Comparison of ENCODE assay signal across 9 cellular contexts in the genomic region with DNA sequence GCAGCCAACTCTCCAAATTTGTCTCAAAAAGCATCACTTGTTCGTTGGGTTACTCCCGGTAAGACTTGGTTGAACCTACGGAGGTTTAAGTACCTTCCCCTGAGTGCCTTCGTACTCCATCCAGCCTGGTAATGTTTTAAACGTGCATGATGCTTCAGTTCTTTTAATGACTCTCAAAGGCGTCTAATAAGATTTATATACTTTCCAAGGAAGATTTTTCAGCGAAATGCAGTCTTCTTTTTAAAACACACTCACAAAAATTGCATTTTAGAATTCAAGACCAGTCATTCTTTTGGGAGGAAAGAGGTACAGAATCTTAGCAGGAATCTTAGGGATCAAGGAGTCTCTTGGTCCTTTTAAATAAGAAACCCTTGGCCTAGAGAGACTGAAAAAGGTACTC. TPM values are rescaled to one million over a fixed set of nuclear protein-coding genes. Genes with fewer than 3 reads are reported as not detected.
DNase-seq lines count a peak whose midpoint lies in the region; ATAC-seq lines count a peak whose summit lies in the region.
"Had no signal": no experiment of that assay in that cellular context is flagged by ENCODE, and none has a peak within 500 bp of the region (broad histone marks: within the 10 kb centered on the region; RNA-seq: fewer than 3 reads in every experiment).

No MANE protein-coding gene starts in this region.

- POLR2A ChIA-PET in activated CD4-positive, alpha-beta T cell treated with anti-CD3 and anti-CD28 coated beads, Interleukin-2, amount 10 ng/mL, durations not matched to agents 7 days and 5 days (lab: Charles Lee), result no interaction called here

- H3K27ac Mint-ChIP-seq in activated CD4-positive, alpha-beta T cell treated with anti-CD3 and anti-CD28 coated beads, Interleukin-2, amount 10 ng/mL, durations not matched to agents 7 days and 5 days, result no peak overlapping the region
- no peak overlapping the region for H3K27ac Mint-ChIP-seq in activated T-helper 17 cell treated with anti-CD3 and anti-CD28 coated beads, Interleukin-2, amount 50 U/mL, for 72 hours

- H3K9ac ChIP-seq in subcutaneous abdominal adipose tissue (ENCODE audit: low read length in 5 of 5), result no peak overlapping the region

- H3K9me3 ChIP-seq in subcutaneous abdominal adipose tissue (ENCODE audit: control insufficient read depth in 5 of 5, low read length in 5 of 5), result no peaks in the 10 kb centered on the region

- peaks cover 0 to 23% (median 18%) of the 10 kb centered on the region in 5 donors for H3K4me1 ChIP-seq in subcutaneous abdominal adipose tissue (ENCODE audit: control insufficient read depth in 5 of 5, insufficient read depth in 5 of 5, low read length in 5 of 5)

- peaks cover 45% of the 10 kb centered on the region for H3K27me3 Mint-ChIP-seq in activated CD4-positive, alpha-beta T cell treated with anti-CD3 and anti-CD28 coated beads, Interleukin-2, amount 10 ng/mL, durations not matched to agents 7 days and 5 days
- H3K27me3 Mint-ChIP-seq in activated T-helper 17 cell treated with anti-CD3 and anti-CD28 coated beads, Interleukin-2, amount 50 U/mL, for 72 hours, result peaks cover 7% of the 10 kb centered on the region

- peak overlapping the region; percentile 66 for H3K4me3 Mint-ChIP-seq in activated CD4-positive, alpha-beta T cell treated with anti-CD3 and anti-CD28 coated beads, Interleukin-2, amount 10 ng/mL, durations not matched to agents 7 days and 5 days
- H3K4me3 Mint-ChIP-seq in activated T-helper 17 cell treated with anti-CD3 and anti-CD28 coated beads, Interleukin-2, amount 50 U/mL, for 72 hours, result peak overlapping the region; percentile 88

- no peak overlapping the region for H3K27ac ChIP-seq in subcutaneous abdominal adipose tissue (ENCODE audit: low read depth, low read length)

- no peak for DNase-seq in activated CD4-positive, alpha-beta T cell treated with anti-CD3 and anti-CD28 coated beads, Interleukin-2, amount 10 ng/mL, durations not matched to agents 7 days and 5 days
- no peak for DNase-seq in activated CD4-positive, alpha-beta T cell treated with anti-CD3 and anti-CD28 coated beads for 48 hours
- DNase-seq in iPS-NIHi11 (ENCODE audit: low spot score), result peak; percentile 10
- DNase-seq: MV-4-11 had no signal

- H3K9me3 Mint-ChIP-seq in activated CD4-positive, alpha-beta T cell treated with anti-CD3 and anti-CD28 coated beads, Interleukin-2, amount 10 ng/mL, durations not matched to agents 7 days and 5 days, result no peaks in the 10 kb centered on the region
- H3K9me3 Mint-ChIP-seq in activated T-helper 17 cell treated with anti-CD3 and anti-CD28 coated beads, Interleukin-2, amount 50 U/mL, for 72 hours, result no peaks in the 10 kb centered on the region

- H3K36me3 Mint-ChIP-seq in activated CD4-positive, alpha-beta T cell treated with anti-CD3 and anti-CD28 coated beads, Interleukin-2, amount 10 ng/mL, durations not matched to agents 7 days and 5 days (ENCODE audit: low read depth), result no peaks in the 10 kb centered on the region
- H3K36me3 Mint-ChIP-seq in activated T-helper 17 cell treated with anti-CD3 and anti-CD28 coated beads, Interleukin-2, amount 50 U/mL, for 72 hours (ENCODE audit: low read depth), result no peaks in the 10 kb centered on the region

- no peaks in the 10 kb centered on the region for H3K36me3 ChIP-seq in subcutaneous abdominal adipose tissue (ENCODE audit: control insufficient read depth in 5 of 5, insufficient read depth in 5 of 5, low read length in 5 of 5)

- H3K4me3 ChIP-seq in subcutaneous abdominal adipose tissue (ENCODE audit: low read depth in 1 of 5, low read length in 5 of 5), result peak overlapping the region in 3 of 5 donors; percentile 69 to 82 (median 74)

- peaks cover 0 to 11% (median 5%) of the 10 kb centered on the region in 5 donors for H3K27me3 ChIP-seq in subcutaneous abdominal adipose tissue (ENCODE audit: control insufficient read depth in 5 of 5, insufficient read depth in 4 of 5, low read length in 5 of 5)

- CTCF ChIA-PET in activated CD4-positive, alpha-beta T cell treated with anti-CD3 and anti-CD28 coated beads, Interleukin-2, amount 10 ng/mL, durations not matched to agents 7 days and 5 days (lab: Charles Lee), result no interaction called here

- ATAC-seq in activated T-helper 17 cell treated with anti-CD3 and anti-CD28 coated beads, Interleukin-2, amount 50 U/mL, for 72 hours (replicated peaks), result no peak
- ATAC-seq in GM18502 (IDR thresholded peaks at IDR 0.05; ENCODE audit: poor library complexity, unreplicated experiment), result no peak
- no peak for ATAC-seq in GM21367 (IDR thresholded peaks at IDR 0.05; ENCODE audit: unreplicated experiment)
- no peak for ATAC-seq in HG03159 (IDR thresholded peaks at IDR 0.05; ENCODE audit: unreplicated experiment)

- H3K4me1 Mint-ChIP-seq in activated CD4-positive, alpha-beta T cell treated with anti-CD3 and anti-CD28 coated beads, Interleukin-2, amount 10 ng/mL, durations not matched to agents 7 days and 5 days, result peaks cover 23% of the 10 kb centered on the region
- no peaks in the 10 kb centered on the region for H3K4me1 Mint-ChIP-seq in activated T-helper 17 cell treated with anti-CD3 and anti-CD28 coated beads, Interleukin-2, amount 50 U/mL, for 72 hours

RNA-seq across cellular contexts. Expression of a gene that starts 0.4 kb away (rescaled TPM):
- under 1 TPM; 0.85 to 0.94 TPM for total RNA-seq in activated CD4-positive, alpha-beta T cell treated with anti-CD3 and anti-CD28 coated beads, Interleukin-2, amount 10 ng/mL, durations not matched to agents 7 days and 5 days
- total RNA-seq in activated T-helper 17 cell treated with anti-CD3 and anti-CD28 coated beads, Interleukin-2, amount 50 U/mL, for 72 hours, result under 1 TPM; 0.53 to 0.95 TPM
